ENCODE assay signal across 9 cellular contexts in the genomic region with DNA sequence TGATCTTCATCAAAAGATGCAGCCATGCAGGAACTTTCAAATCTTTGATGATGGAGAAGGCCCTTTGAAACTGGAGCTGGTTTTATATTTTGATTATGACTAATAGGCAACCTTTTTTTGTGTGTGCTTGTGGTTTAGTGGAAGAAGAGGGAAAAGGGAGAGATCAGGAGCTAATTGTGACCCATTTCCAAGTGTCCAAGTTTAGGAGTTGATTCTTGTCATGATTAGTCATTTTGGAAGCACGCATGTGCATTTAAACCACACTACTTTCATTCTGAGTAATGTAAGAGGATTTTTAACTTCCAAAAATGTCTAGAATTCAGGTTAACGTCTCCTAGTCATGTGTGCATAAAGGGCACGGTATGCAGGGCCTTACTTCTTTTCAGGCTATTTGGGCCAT. TPM values are rescaled to one million over a fixed set of nuclear protein-coding genes. Genes with fewer than 3 reads are reported as not detected.
DNase-seq lines count a peak whose midpoint lies in the region; ATAC-seq, FAIRE-seq and TF ChIP-seq lines count a peak whose summit lies in the region.
"Had no signal": no experiment of that assay in that cellular context is flagged by ENCODE, and none has a peak within 500 bp of the region (broad histone marks: within the 10 kb centered on the region; RNA-seq: fewer than 3 reads in every experiment).

No MANE protein-coding gene starts in this region.

- H3K27me3 ChIP-seq in HUES48 (ENCODE audit: control insufficient read depth, insufficient read depth, low read length) (peaks cover 27% of the 10 kb centered on the region), body of pancreas (no peaks in the 10 kb centered on the region), muscle layer of duodenum (ENCODE audit: low read depth, low read length) (no peaks in the 10 kb centered on the region)

- TF ChIP-seq CTCF in body of pancreas (IDR thresholded peaks at IDR 0.05) (no peak), D721Med (IDR thresholded peaks at IDR 0.05; ENCODE audit: insufficient read depth, missing control alignments) (no peak)

- WGBS in body of pancreas, 2 donors, result 20 to 33% methylated on average over 3 of the region's 3 CpGs

- H3K4me1 ChIP-seq in HUES48 (ENCODE audit: control insufficient read depth, insufficient read depth, low read length) (peaks cover 36% of the 10 kb centered on the region), body of pancreas (peaks cover 53% of the 10 kb centered on the region), muscle layer of duodenum (ENCODE audit: control insufficient read depth in 1 of 2, insufficient read depth in 2 of 2, low read length in 2 of 2) (peaks cover 24 to 48% of the 10 kb centered on the region in 2 donors)

- FAIRE-seq in D721Med (lab: Jason Lieb, UNC), result no peak

- H3K27ac ChIP-seq in HUES48 (ENCODE audit: low read depth, low read length) (no peak overlapping the region), body of pancreas (peak overlapping the region in 3 of 4 donors; percentile 28 to 99 (median 97)), muscle layer of duodenum (ENCODE audit: low read length) (peak overlapping the region; percentile 92)

- H3K36me3 ChIP-seq in HUES48 (ENCODE audit: control insufficient read depth, insufficient read depth, low read length) (peaks cover 4% of the 10 kb centered on the region), body of pancreas (replicated peaks in 1 of 2; ENCODE audit: insufficient read depth in 1 of 2, low read depth in 2 of 2) (peaks cover 0 to 7% of the 10 kb centered on the region in 2 donors), muscle layer of duodenum (ENCODE audit: control insufficient read depth in 1 of 2, insufficient read depth in 2 of 2, low read length in 2 of 2) (peaks cover 5 to 14% of the 10 kb centered on the region in 2 donors)

- DNase-seq in AG08395 (ENCODE audit: low spot score), result peak; percentile 74
- no peak for DNase-seq in body of pancreas
- DNase-seq in iPS-NIHi11 (ENCODE audit: low spot score), result no peak
- no peak for DNase-seq in AML-193 (lab: John Stamatoyannopoulos, UW)
- no peak for DNase-seq in D721Med (ENCODE audit: insufficient read length, low spot score)
- DNase-seq in NCI-H2227 (lab: John Stamatoyannopoulos, UW; ENCODE audit: unreplicated experiment), result no peak
- DNase-seq: stimulated activated CD4-positive, alpha-beta T cell treated with anti-CD3 and anti-CD28 coated beads, Interleukin-1b, Interleukin-23, amount 100 ng/mL, for 48 hours had no signal

- intact Hi-C loops in body of pancreas (cut with DNase I), result no loop called here

- H3K4me3 ChIP-seq in HUES48 (ENCODE audit: low read depth, low read length) (peak overlapping the region; percentile 77; the same call in 1 of the 2 replicates), body of pancreas (no peak overlapping the region), muscle layer of duodenum (ENCODE audit: low read depth in 1 of 2, low read length in 2 of 2) (peak overlapping the region; percentile 91 to 94)

- no peak for TF ChIP-seq POLR2A in body of pancreas (IDR thresholded peaks at IDR 0.05)

- no peak for ATAC-seq in body of pancreas

- no peak overlapping the region for H3K9ac ChIP-seq in HUES48 (ENCODE audit: low read depth, low read length)

- H3K9me3 ChIP-seq in HUES48 (ENCODE audit: control insufficient read depth, insufficient read depth, low read length) (no peaks in the 10 kb centered on the region), body of pancreas (no peaks in the 10 kb centered on the region), muscle layer of duodenum (ENCODE audit: control insufficient read depth in 1 of 2, low read length in 2 of 2) (no peaks in the 10 kb centered on the region)

RNA-seq across cellular contexts. Expression of a gene that starts 3.5 kb away (rescaled TPM):
- total RNA-seq in body of pancreas, result 10 to 100 TPM; 62.8 to 69.5 TPM

Comparison
In these comparisons a context has a peak if more than half of its experiments do, and no peak if none do; other contexts are left out.
1. H3K4me3 ChIP-seq: peak in HUES48 (single experiment) and muscle layer of duodenum (2 of 2); none in body of pancreas (0 of 2).